Comparison of ENCODE assay signal across 12 cellular contexts in genomic region chr1:28313710-28314510, GRCh38. TPM values are rescaled to one million over a fixed set of nuclear protein-coding genes. Genes with fewer than 3 reads are reported as not detected.
A peak's percentile ranks its signal among the peaks of the same experiment; 100 is the strongest.
DNase-seq lines count a peak whose midpoint lies in the region; ATAC-seq and TF ChIP-seq lines count a peak whose summit lies in the region.
"Had no signal": no experiment of that assay in that cellular context is flagged by ENCODE, and none has a peak within 500 bp of the region (broad histone marks: within the 10 kb centered on the region; RNA-seq: fewer than 3 reads in every experiment).

No MANE protein-coding gene starts in this region.

- H3K27me3 Mint-ChIP-seq in natural killer cell (ENCODE audit: low read depth in 2 of 2) = no peaks in the 10 kb centered on the region

- H3K36me3 Mint-ChIP-seq in natural killer cell = no peaks in the 10 kb centered on the region
- H3K36me3 Mint-ChIP-seq: brain; CD8-positive, alpha-beta T cell had no signal

- intact Hi-C loops in lower lobe of right lung (cut with DNase I) = no loop called here
- intact Hi-C loops in natural killer cell (cut with micrococcal nuclease) = no loop called here

- H3K27ac ChIP-seq in lower lobe of right lung = peak overlapping the region; percentile 8

- peak; percentile 93 for ATAC-seq in lower lobe of right lung
- no peak for ATAC-seq in natural killer cell
- no peak for ATAC-seq in HG03457 (IDR thresholded peaks at IDR 0.05; ENCODE audit: unreplicated experiment)
- ATAC-seq: CD8-positive, alpha-beta T cell had no signal

- H3K36me3 ChIP-seq in lower lobe of right lung = no peaks in the 10 kb centered on the region

- no peaks in the 10 kb centered on the region for H3K4me1 Mint-ChIP-seq in natural killer cell
- H3K4me1 Mint-ChIP-seq: brain had no signal

- no peaks in the 10 kb centered on the region for H3K9me3 Mint-ChIP-seq in natural killer cell
- H3K9me3 Mint-ChIP-seq: brain; CD8-positive, alpha-beta T cell had no signal

- H3K27ac Mint-ChIP-seq in natural killer cell = no peak overlapping the region
- H3K27ac Mint-ChIP-seq: brain; CD8-positive, alpha-beta T cell had no signal

- no peak overlapping the region for H3K4me3 ChIP-seq in choroid plexus epithelial cell (ENCODE audit: low read depth, low read length)
- no peak overlapping the region for H3K4me3 ChIP-seq in lower lobe of right lung

- no peaks in the 10 kb centered on the region for H3K27me3 ChIP-seq in lower lobe of right lung (ENCODE audit: low read depth)

- peaks cover 5% of the 10 kb centered on the region for H3K4me1 ChIP-seq in lower lobe of right lung

- H3K9me3 ChIP-seq in lower lobe of right lung = no peaks in the 10 kb centered on the region

- TF ChIP-seq CTCF in choroid plexus epithelial cell (conservative IDR thresholded peaks at IDR 0.05; ENCODE audit: low read depth, low read length) (no peak), lower lobe of right lung (IDR thresholded peaks at IDR 0.05) (no peak), natural killer cell (IDR thresholded peaks at IDR 0.05) (no peak)

- no peak overlapping the region for H3K4me3 Mint-ChIP-seq in natural killer cell
- H3K4me3 Mint-ChIP-seq: brain; CD8-positive, alpha-beta T cell had no signal

- DNase-seq in AG08396 (ENCODE audit: low spot score) = peak; percentile 71
- peak; percentile 62 for DNase-seq in LHCN-M2 (ENCODE audit: low read depth)
- peak; percentile 88 for DNase-seq in choroid plexus epithelial cell (ENCODE audit: low read depth)
- DNase-seq in lower lobe of right lung = peak; percentile 86
- DNase-seq in natural killer cell = no peak
- DNase-seq in superior temporal gyrus (ENCODE audit: extremely low spot score) = no peak
- DNase-seq in inferior parietal cortex (ENCODE audit: extremely low spot score) = no peak
- DNase-seq: CD8-positive, alpha-beta T cell; NCI-H2227 treated with DMSO at 0.1 percent for 48 hours; stimulated activated CD4-positive, alpha-beta T cell treated with anti-CD3 and anti-CD28 coated beads, Interleukin-2, amount 100 ng/mL, for 24 hours had no signal

RNA-seq across cellular contexts. Expression of gene MED18, which starts 14.9 kb away (rescaled TPM):
- 18.4 and 19.2 TPM in 2 replicates for total RNA-seq in LHCN-M2 (2014; rRNA removed)
- 21.3 TPM for polyA plus RNA-seq in LHCN-M2 (2012)
- total RNA-seq in lower lobe of right lung = 12.6 TPM
- 10 to 100 TPM in 1 of 3 donors, 1 to 10 TPM in 2; 6.6 to 10.2 (median 8.9) TPM for total RNA-seq in natural killer cell

RNA-seq across cellular contexts. Expression of gene SESN2, which starts 54.6 kb away (rescaled TPM):
- total RNA-seq in LHCN-M2 (2014; rRNA removed) (17.4 and 18.9 TPM in 2 replicates), lower lobe of right lung (13.1 TPM), natural killer cell (10 to 100 TPM; 21.0 to 30.3 (median 27.1) TPM)
- 7.3 TPM for polyA plus RNA-seq in LHCN-M2 (2012)

RNA-seq across cellular contexts. Expression of gene PHACTR4, which starts 55.6 kb away (rescaled TPM):
- total RNA-seq in LHCN-M2 (2014; rRNA removed) = 12.6 and 19.7 TPM in 2 replicates
- 17.8 TPM for polyA plus RNA-seq in LHCN-M2 (2012)
- 44.2 TPM for total RNA-seq in lower lobe of right lung
- 10 to 100 TPM; 35.2 to 50.9 (median 44.2) TPM for total RNA-seq in natural killer cell

Comparison
In these comparisons a context has a peak if more than half of its experiments do, and no peak if none do; other contexts are left out.
1. DNase-seq: peak in AG08396 (single experiment), LHCN-M2 (single experiment), choroid plexus epithelial cell (single experiment) and lower lobe of right lung (single experiment); none in natural killer cell (single experiment), superior temporal gyrus (single experiment) and inferior parietal cortex (single experiment).
2. ATAC-seq: peak in lower lobe of right lung (2 of 2); none in natural killer cell (0 of 3) and HG03457 (single experiment).